Comparison of ENCODE assay signal across 24 cellular contexts in the genomic region with DNA sequence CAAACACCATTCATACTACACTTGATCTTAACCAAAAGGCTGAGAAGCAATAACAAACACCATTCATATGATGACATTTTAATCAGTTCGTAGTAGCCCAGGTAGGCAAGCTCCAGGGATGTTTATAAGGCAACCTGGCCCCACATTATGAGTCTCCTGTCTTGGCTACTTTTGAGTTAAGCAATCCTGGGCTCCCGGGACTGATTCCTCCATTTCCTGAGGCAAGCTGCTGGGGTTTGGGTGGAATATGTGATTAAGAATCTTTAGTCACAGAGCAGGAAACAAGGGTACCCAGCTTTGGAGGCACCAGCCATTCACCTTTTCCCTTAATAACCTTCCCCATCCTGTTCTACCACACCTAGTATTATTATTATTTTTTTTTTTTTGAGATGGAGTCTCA. TPM values are rescaled to one million over a fixed set of nuclear protein-coding genes. Genes with fewer than 3 reads are reported as not detected.
DNase-seq lines count a peak whose midpoint lies in the region; ATAC-seq, FAIRE-seq and TF ChIP-seq lines count a peak whose summit lies in the region.
"Had no signal": no experiment of that assay in that cellular context is flagged by ENCODE, and none has a peak within 500 bp of the region (broad histone marks: within the 10 kb centered on the region; RNA-seq: fewer than 3 reads in every experiment).

No MANE protein-coding gene starts in this region.

- no peaks in the 10 kb centered on the region for H3K36me3 ChIP-seq in SK-N-SH (replicated peaks in 1 of 2; ENCODE audit: control insufficient read depth in 1 of 2, insufficient read depth in 2 of 2, low read length in 1 of 2)
- H3K36me3 ChIP-seq in brain microvascular endothelial cell (replicated peaks) = no peaks in the 10 kb centered on the region
- H3K36me3 ChIP-seq in osteoblast (ENCODE audit: insufficient read depth, low read length) = no peaks in the 10 kb centered on the region
- H3K36me3 ChIP-seq: BE2C, HAP-1 had no signal

- no peak for FAIRE-seq in HTR-8/SVneo (lab: Jason Lieb, UNC)
- FAIRE-seq: G401.6 had no signal

- H3K9me3 ChIP-seq in SK-N-SH = no peaks in the 10 kb centered on the region
- no peaks in the 10 kb centered on the region for H3K9me3 ChIP-seq in osteoblast (ENCODE audit: low read depth, low read length)
- H3K9me3 ChIP-seq: BE2C, HAP-1 had no signal

- DNase-seq in SK-N-SH (no peak), NCI-H226 (peak; percentile 68), brain microvascular endothelial cell (no peak), osteoblast (ENCODE audit: insufficient read length, low spot score, missing footprints) (no peak), left lobe of liver (ENCODE audit: low spot score) (no peak), HTR-8/SVneo (ENCODE audit: insufficient read length, low spot score) (no peak)
- DNase-seq: ACHN; BE2C; CD8-positive, alpha-beta memory T cell; DMS 273 treated with DMSO at 0.1 percent for 48 hours; DMS79; HFFc6; KBM-7; MM.1S; NCI-H2029; NCI-H526 treated with DMSO at 0.1 percent for 48 hours; SHP77 treated with DMSO at 0.1 percent for 48 hours had no signal

- H3K4me1 ChIP-seq in SK-N-SH (ENCODE audit: control insufficient read depth in 1 of 2, insufficient read depth in 2 of 2, low read depth in 1 of 2, low read length in 1 of 2) (peaks cover 0 to 14% of the 10 kb centered on the region in 2 experiments; a peak in 2 of 4 replicates), osteoblast (ENCODE audit: insufficient read depth, low read length) (peaks cover 26% of the 10 kb centered on the region)
- H3K4me1 ChIP-seq: BE2C, HAP-1 had no signal

- ATAC-seq in SK-N-SH treated with all-trans-retinoic acid at 6 μM for 48 hours = no peak
- ATAC-seq in left lobe of liver = no peak
- no peak for ATAC-seq in HG02642 (IDR thresholded peaks at IDR 0.05; ENCODE audit: poor library complexity, unreplicated experiment)
- ATAC-seq: GM23338, Panc1 had no signal

- peak overlapping the region; percentile 52; the same call in 1 of the 2 replicates for H3K9ac ChIP-seq in SK-N-SH

- H3F3A ChIP-seq in SK-N-SH (replicated peaks; ENCODE audit: insufficient read depth) = peaks cover 38% of the 10 kb centered on the region

- H3K4me2 ChIP-seq in SK-N-SH (peak overlapping the region; percentile 20; the same call in 1 of the 2 replicates), osteoblast (ENCODE audit: insufficient read depth, low read length) (no peak overlapping the region)
- H3K4me2 ChIP-seq: GM23338 had no signal

- POLR2A ChIA-PET in SK-N-SH (lab: Yijun Ruan, JAX) = interaction anchor here (0.5 kb wide), 1 partner anchor 18 kb away, joined by 5 read pairs; no protein-coding TSS in a partner anchor

- H3K4me3 ChIP-seq in SK-N-SH (ENCODE audit: low read depth in 2 of 2, low read length in 1 of 2) = no peak overlapping the region
- H3K4me3 ChIP-seq in brain microvascular endothelial cell (ENCODE audit: low read depth, low read length) = no peak overlapping the region
- no peak overlapping the region for H3K4me3 ChIP-seq in osteoblast (ENCODE audit: insufficient read depth, low read length)
- H3K4me3 ChIP-seq: GM23338, HAP-1 had no signal

- H3K27me3 ChIP-seq in SK-N-SH (ENCODE audit: insufficient read depth) = no peaks in the 10 kb centered on the region
- H3K27me3 ChIP-seq in brain microvascular endothelial cell (replicated peaks) = no peaks in the 10 kb centered on the region
- no peaks in the 10 kb centered on the region for H3K27me3 ChIP-seq in osteoblast (ENCODE audit: insufficient read depth, low read length)
- H3K27me3 ChIP-seq: BE2C had no signal

- H3K27ac ChIP-seq in SK-N-SH (ENCODE audit: low read depth in 2 of 2, low read length in 1 of 2) = peak overlapping the region in 1 of 2 experiments; percentile 90; a peak in 2 of 4 replicates
- H3K27ac ChIP-seq in brain microvascular endothelial cell = peak overlapping the region; percentile 34
- H3K27ac ChIP-seq in osteoblast (ENCODE audit: low read depth, low read length) = no peak overlapping the region
- H3K27ac ChIP-seq: 22Rv1 had no signal

- WGBS in SK-N-SH (ENCODE audit: low lambda C conversion rate) = 51% methylated on average over 2 of the region's 2 CpGs

- H3K9me2 ChIP-seq in SK-N-SH = no peaks in the 10 kb centered on the region

- TF ChIP-seq CTCF in SK-N-SH (IDR thresholded peaks at IDR 0.05) (no peak), brain microvascular endothelial cell (IDR thresholded peaks at IDR 0.05; ENCODE audit: low read depth, low read length, missing control alignments) (no peak), osteoblast (IDR thresholded peaks at IDR 0.05; ENCODE audit: extremely low read depth, low read depth, low read length) (no peak)

- CTCF ChIA-PET in SK-N-SH (lab: Yijun Ruan, JAX) = no interaction called here

- H3K79me2 ChIP-seq in SK-N-SH (ENCODE audit: insufficient read depth) (no peaks in the 10 kb centered on the region), osteoblast (ENCODE audit: insufficient read depth, low read length) (no peaks in the 10 kb centered on the region)

- TF ChIP-seq RAD21 in SK-N-SH (IDR thresholded peaks at IDR 0.05; ENCODE audit: low read length) = no peak

- H2AFZ ChIP-seq in SK-N-SH (ENCODE audit: low read depth) = peak overlapping the region; percentile 32; the same call in 1 of the 2 replicates
- H2AFZ ChIP-seq in osteoblast (ENCODE audit: low read length) = peak overlapping the region; percentile 26
- H2AFZ ChIP-seq: GM23338 had no signal

- H4K20me1 ChIP-seq in SK-N-SH (ENCODE audit: insufficient read depth) = no peaks in the 10 kb centered on the region
- H4K20me1 ChIP-seq in osteoblast (ENCODE audit: insufficient read depth, low read length) = no peaks in the 10 kb centered on the region

- in situ Hi-C loops in brain microvascular endothelial cell (cut with HindIII; ENCODE audit: low pct_ligation_motif_present, low sequenced_read_pairs) = no loop called here

- TF ChIP-seq EP300 in SK-N-SH (IDR thresholded peaks at IDR 0.05; ENCODE audit: borderline replicate concordance in 1 of 2, low read depth in 1 of 2, low read length in 1 of 2) = no peak

TF ChIP-seq in SK-N-SH, 30 proteins besides CTCF, POLR2A, EP300 and RAD21 (continues in another document):
- TF ChIP-seq POLR2AphosphoS5 (IDR thresholded peaks at IDR 0.05; ENCODE audit: low read depth, low read length) (no peak), GABPA (IDR thresholded peaks at IDR 0.05; ENCODE audit: low read depth) (no peak), TAF1 (IDR thresholded peaks at IDR 0.05; ENCODE audit: borderline replicate concordance, low read depth, low read length) (no peak), TEAD4 (IDR thresholded peaks at IDR 0.05; ENCODE audit: borderline replicate concordance, insufficient read depth) (no peak), TCF12 (IDR thresholded peaks at IDR 0.05) (no peak), FOSL2 (IDR thresholded peaks at IDR 0.05; ENCODE audit: borderline replicate concordance, low read depth) (no peak)
- TF ChIP-seq, protein P1, sequence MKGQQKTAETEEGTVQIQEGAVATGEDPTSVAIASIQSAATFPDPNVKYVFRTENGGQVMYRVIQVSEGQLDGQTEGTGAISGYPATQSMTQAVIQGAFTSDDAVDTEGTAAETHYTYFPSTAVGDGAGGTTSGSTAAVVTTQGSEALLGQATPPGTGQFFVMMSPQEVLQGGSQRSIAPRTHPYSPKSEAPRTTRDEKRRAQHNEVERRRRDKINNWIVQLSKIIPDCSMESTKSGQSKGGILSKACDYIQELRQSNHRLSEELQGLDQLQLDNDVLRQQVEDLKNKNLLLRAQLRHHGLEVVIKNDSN (IDR thresholded peaks at IDR 0.05; ENCODE audit: borderline replicate concordance, low read depth) = no peak
- TF ChIP-seq, protein P2, sequence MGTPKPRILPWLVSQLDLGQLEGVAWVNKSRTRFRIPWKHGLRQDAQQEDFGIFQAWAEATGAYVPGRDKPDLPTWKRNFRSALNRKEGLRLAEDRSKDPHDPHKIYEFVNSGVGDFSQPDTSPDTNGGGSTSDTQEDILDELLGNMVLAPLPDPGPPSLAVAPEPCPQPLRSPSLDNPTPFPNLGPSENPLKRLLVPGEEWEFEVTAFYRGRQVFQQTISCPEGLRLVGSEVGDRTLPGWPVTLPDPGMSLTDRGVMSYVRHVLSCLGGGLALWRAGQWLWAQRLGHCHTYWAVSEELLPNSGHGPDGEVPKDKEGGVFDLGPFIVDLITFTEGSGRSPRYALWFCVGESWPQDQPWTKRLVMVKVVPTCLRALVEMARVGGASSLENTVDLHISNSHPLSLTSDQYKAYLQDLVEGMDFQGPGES (IDR thresholded peaks at IDR 0.05; ENCODE audit: low read depth, low read length) = no peak

TF ChIP-seq in SK-N-SH treated with all-trans-retinoic acid at 6 μM for 48 hours, 23 proteins besides CTCF, POLR2A, EP300 and RAD21:
- TF ChIP-seq ESRRG (CRISPR knock-in tag; IDR thresholded peaks at IDR 0.05) (no peak), BACH2 (CRISPR knock-in tag; IDR thresholded peaks at IDR 0.05; ENCODE audit: borderline replicate concordance) (no peak)
- TF ChIP-seq, protein P3, sequence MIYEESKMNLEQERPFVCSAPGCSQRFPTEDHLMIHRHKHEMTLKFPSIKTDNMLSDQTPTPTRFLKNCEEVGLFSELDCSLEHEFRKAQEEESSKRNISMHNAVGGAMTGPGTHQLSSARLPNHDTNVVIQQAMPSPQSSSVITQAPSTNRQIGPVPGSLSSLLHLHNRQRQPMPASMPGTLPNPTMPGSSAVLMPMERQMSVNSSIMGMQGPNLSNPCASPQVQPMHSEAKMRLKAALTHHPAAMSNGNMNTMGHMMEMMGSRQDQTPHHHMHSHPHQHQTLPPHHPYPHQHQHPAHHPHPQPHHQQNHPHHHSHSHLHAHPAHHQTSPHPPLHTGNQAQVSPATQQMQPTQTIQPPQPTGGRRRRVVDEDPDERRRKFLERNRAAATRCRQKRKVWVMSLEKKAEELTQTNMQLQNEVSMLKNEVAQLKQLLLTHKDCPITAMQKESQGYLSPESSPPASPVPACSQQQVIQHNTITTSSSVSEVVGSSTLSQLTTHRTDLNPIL (CRISPR knock-in tag; IDR thresholded peaks at IDR 0.05; ENCODE audit: low read depth) = no peak

RNA-seq across cellular contexts. Expression of a gene that starts 24.5 kb away (rescaled TPM):
- 13.5 and 21.9 TPM in 2 replicates for polyA plus RNA-seq in SK-N-SH (2012; rRNA removed)
- 18.4 and 21.2 TPM in 2 replicates for polyA plus RNA-seq in SK-N-SH (2012; cell fraction: cytosol; rRNA removed)
- 17.0 and 22.9 TPM in 2 replicates for polyA plus RNA-seq in SK-N-SH (2012; cell fraction: nucleus; rRNA removed)
- total RNA-seq in osteoblast = 15.3 and 17.4 TPM in 2 replicates
- total RNA-seq in left lobe of liver = 17.3 TPM
